10 cellular contexts compared by ENCODE assay signal in the genomic region with DNA sequence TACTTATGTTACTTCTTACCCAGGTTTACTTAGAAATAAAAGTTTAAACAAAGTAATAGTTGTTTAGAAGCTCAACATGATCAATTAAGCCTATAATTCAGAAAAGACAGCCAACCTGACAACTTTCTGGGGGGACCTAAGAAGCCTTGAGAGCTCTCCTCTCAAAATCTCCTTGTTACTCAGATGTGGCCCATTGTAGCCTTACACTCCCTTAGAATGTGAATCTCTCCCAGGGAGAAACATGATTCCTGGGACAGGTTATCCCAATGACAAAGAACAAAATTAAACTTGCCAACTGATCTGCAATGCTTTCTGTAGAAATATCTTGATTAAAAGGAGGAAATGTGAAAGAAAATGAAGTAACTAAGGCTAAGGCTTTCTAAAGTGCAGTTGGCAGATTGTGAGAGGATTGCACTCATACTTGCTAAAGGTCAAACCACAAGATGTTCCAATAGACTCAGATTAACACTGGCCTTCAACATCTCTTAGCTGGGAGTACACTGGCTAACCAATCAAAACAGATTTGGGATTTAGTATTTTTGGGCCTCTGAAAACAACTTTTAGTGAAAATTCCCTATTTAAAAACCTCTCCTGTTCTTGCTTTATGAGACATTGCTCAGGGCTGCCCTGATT.
DNase-seq lines count a peak whose midpoint lies in the region; ATAC-seq and TF ChIP-seq lines count a peak whose summit lies in the region.
"Had no signal": no experiment of that assay in that cellular context is flagged by ENCODE, and none has a peak within 500 bp of the region (broad histone marks: within the 10 kb centered on the region; RNA-seq: fewer than 3 reads in every experiment).

No MANE protein-coding gene starts in this region.

- in situ Hi-C loops in GM23248 (cut with MboI), result no loop called here

- H3K4me1 ChIP-seq in GM23248 (ENCODE audit: insufficient read depth), result peaks cover 11% of the 10 kb centered on the region
- H3K4me1 ChIP-seq in osteoblast (ENCODE audit: insufficient read depth, low read length), result peaks cover 3% of the 10 kb centered on the region

- peak; percentile 40 for DNase-seq in AG20443 (ENCODE audit: low spot score)
- peak; percentile 72 for DNase-seq in GM23248
- peak; percentile 86 for DNase-seq in amniotic epithelial cell (ENCODE audit: low read depth)
- peak; percentile 42 for DNase-seq in osteoblast (ENCODE audit: insufficient read length, low spot score, missing footprints)
- no peak for DNase-seq in NCI-H187 (lab: John Stamatoyannopoulos, UW)
- no peak for DNase-seq in type B pancreatic cell (ENCODE audit: extremely low spot score, unreplicated experiment)
- DNase-seq in CD14-positive monocyte (ENCODE audit: low spot score), result no peak
- DNase-seq: NCI-H146, trophoblast cell had no signal

- peaks cover 4% of the 10 kb centered on the region; the same call in 1 of the 2 replicates for H3F3A ChIP-seq in GM23248 (ENCODE audit: insufficient read depth)

- H3K4me3 Mint-ChIP-seq in type B pancreatic cell, result no peak overlapping the region
- no peak overlapping the region for H3K4me3 Mint-ChIP-seq in CD14-positive monocyte

- intact Hi-C loops in CD14-positive monocyte (cut with micrococcal nuclease), result no loop called here

- H3K9me3 Mint-ChIP-seq in type B pancreatic cell, result no peaks in the 10 kb centered on the region
- peaks cover 0 to 2% (median 0%) of the 10 kb centered on the region in 7 donors for H3K9me3 Mint-ChIP-seq in CD14-positive monocyte

- H3K79me2 ChIP-seq in GM23248 (ENCODE audit: insufficient read depth), result no peaks in the 10 kb centered on the region
- H3K79me2 ChIP-seq in osteoblast (ENCODE audit: insufficient read depth, low read length), result no peaks in the 10 kb centered on the region

- H2AFZ ChIP-seq in GM23248 (no peak overlapping the region), osteoblast (ENCODE audit: low read length) (no peak overlapping the region)

- H3K4me2 ChIP-seq in GM23248 (ENCODE audit: unreplicated experiment) (no peak overlapping the region), osteoblast (ENCODE audit: insufficient read depth, low read length) (no peak overlapping the region)

- H3K27me3 Mint-ChIP-seq in type B pancreatic cell (no peaks in the 10 kb centered on the region), CD14-positive monocyte (ENCODE audit: low read depth in 3 of 3) (no peaks in the 10 kb centered on the region)

- H3K4me3 ChIP-seq in GM23248 (no peak overlapping the region), osteoblast (ENCODE audit: insufficient read depth, low read length) (no peak overlapping the region)

- H3K27ac ChIP-seq in GM23248 (no peak overlapping the region), osteoblast (ENCODE audit: low read depth, low read length) (no peak overlapping the region)

- H3K27ac Mint-ChIP-seq in type B pancreatic cell (no peak overlapping the region), CD14-positive monocyte (no peak overlapping the region)

- H3K4me1 Mint-ChIP-seq in type B pancreatic cell (ENCODE audit: unreplicated experiment) (peaks cover 5% of the 10 kb centered on the region), CD14-positive monocyte (peaks cover 6% of the 10 kb centered on the region)

- H4K20me1 ChIP-seq in GM23248 (ENCODE audit: insufficient read depth), result no peaks in the 10 kb centered on the region
- no peaks in the 10 kb centered on the region for H4K20me1 ChIP-seq in osteoblast (ENCODE audit: insufficient read depth, low read length)

- H3K36me3 Mint-ChIP-seq in type B pancreatic cell, result no peaks in the 10 kb centered on the region
- H3K36me3 Mint-ChIP-seq in CD14-positive monocyte, result no peaks in the 10 kb centered on the region

- H3K27me3 ChIP-seq in GM23248 (replicated peaks; ENCODE audit: insufficient read depth), result peaks cover 26% of the 10 kb centered on the region
- H3K27me3 ChIP-seq in osteoblast (ENCODE audit: insufficient read depth, low read length), result peaks cover 10% of the 10 kb centered on the region

- ATAC-seq in GM21528 (IDR thresholded peaks at IDR 0.05; ENCODE audit: low FRiP score, unreplicated experiment), result no peak

- H3K9me3 ChIP-seq in GM23248 (ENCODE audit: low read depth) (no peaks in the 10 kb centered on the region), osteoblast (ENCODE audit: low read depth, low read length) (no peaks in the 10 kb centered on the region)

- no peaks in the 10 kb centered on the region for H3K9me2 ChIP-seq in GM23248 (ENCODE audit: insufficient read depth)

- H3K9ac ChIP-seq in GM23248, result no peak overlapping the region

- no peaks in the 10 kb centered on the region for H3K36me3 ChIP-seq in GM23248 (ENCODE audit: low read depth)
- H3K36me3 ChIP-seq in osteoblast (ENCODE audit: insufficient read depth, low read length), result no peaks in the 10 kb centered on the region

- TF ChIP-seq CTCF in osteoblast (IDR thresholded peaks at IDR 0.05; ENCODE audit: extremely low read depth, low read depth, low read length) (no peak), type B pancreatic cell (conservative IDR thresholded peaks at IDR 0.05) (no peak), CD14-positive monocyte (IDR thresholded peaks at IDR 0.05) (no peak)

Comparison
In these comparisons a context has a peak if more than half of its experiments do, and no peak if none do; other contexts are left out.
1. DNase-seq: peak in AG20443 (single experiment), GM23248 (single experiment), amniotic epithelial cell (single experiment) and osteoblast (single experiment); none in NCI-H187 (0 of 2), type B pancreatic cell (single experiment) and CD14-positive monocyte (single experiment).